7 cellular contexts compared by ENCODE assay signal in genomic region chr22:21568207-21569075, GRCh38. TPM values are rescaled to one million over a fixed set of nuclear protein-coding genes. Genes with fewer than 3 reads are reported as not detected.
DNase-seq lines count a peak whose midpoint lies in the region; ATAC-seq and TF ChIP-seq lines count a peak whose summit lies in the region.

No MANE protein-coding gene starts in this region.

- H3K4me3 Mint-ChIP-seq in effector memory CD8-positive, alpha-beta T cell, result peak overlapping the region; percentile 88 to 90

- peak overlapping the region; percentile 96 for H3K4me3 ChIP-seq in GM12864 (ENCODE audit: low read depth, low read length)
- peak overlapping the region; percentile 89 to 94 for H3K4me3 ChIP-seq in muscle layer of colon (ENCODE audit: low read depth in 1 of 2, low read length in 2 of 2)
- peak overlapping the region; percentile 83 to 99 for H3K4me3 ChIP-seq in vagina

- no peak for TF ChIP-seq POLR2A in vagina (IDR thresholded peaks at IDR 0.05)

- intact Hi-C loops in vagina (cut with DNase I), result no loop called here

- H3K27ac ChIP-seq in muscle layer of colon (ENCODE audit: low read depth, low read length), result peak overlapping the region; percentile 91
- H3K27ac ChIP-seq in vagina, result peak overlapping the region; percentile 93

- H3K9me3 Mint-ChIP-seq in effector memory CD8-positive, alpha-beta T cell, result no peaks in the 10 kb centered on the region

- H3K9ac ChIP-seq in muscle layer of colon (ENCODE audit: low read length), result peak overlapping the region; percentile 89

- ATAC-seq in HG02852 (IDR thresholded peaks at IDR 0.05; ENCODE audit: unreplicated experiment) (peak; percentile 19), HG03139 (IDR thresholded peaks at IDR 0.05; ENCODE audit: unreplicated experiment) (no peak)
- ATAC-seq in effector memory CD8-positive, alpha-beta T cell (replicated peaks), result peak; percentile 29

- H3K27me3 ChIP-seq in muscle layer of colon (ENCODE audit: control insufficient read depth in 1 of 2, insufficient read depth in 2 of 2, low read length in 2 of 2) (no peaks in the 10 kb centered on the region), vagina (no peaks in the 10 kb centered on the region)

- H3K36me3 ChIP-seq in muscle layer of colon (ENCODE audit: insufficient read depth, low read length) (peaks cover 5% of the 10 kb centered on the region), vagina (no peaks in the 10 kb centered on the region)

- no peak for TF ChIP-seq CTCF in GM12864 (IDR thresholded peaks at IDR 0.05; ENCODE audit: low read depth, low read length, missing control alignments)
- no peak for TF ChIP-seq CTCF in vagina (IDR thresholded peaks at IDR 0.05)

- peaks cover 41 to 50% of the 10 kb centered on the region in 2 donors for H3K4me1 Mint-ChIP-seq in effector memory CD8-positive, alpha-beta T cell (ENCODE audit: low read depth in 2 of 2)

- H3K36me3 Mint-ChIP-seq in effector memory CD8-positive, alpha-beta T cell (ENCODE audit: insufficient read depth), result peaks cover 18% of the 10 kb centered on the region

- H3K27ac Mint-ChIP-seq in effector memory CD8-positive, alpha-beta T cell, result peak overlapping the region; percentile 94 to 96

- H3K9me3 ChIP-seq in muscle layer of colon (ENCODE audit: low read length) (no peaks in the 10 kb centered on the region), vagina (no peaks in the 10 kb centered on the region)

- H3K4me1 ChIP-seq in muscle layer of colon (ENCODE audit: insufficient read depth, low read length), result peaks cover 33% of the 10 kb centered on the region
- peaks cover 51% of the 10 kb centered on the region for H3K4me1 ChIP-seq in vagina

- DNase-seq in GM12864 (ENCODE audit: low read depth), result no peak
- DNase-seq in T-helper 9 cell, result peak; percentile 13
- DNase-seq in effector memory CD8-positive, alpha-beta T cell, result peak in 1 of 3 experiments; percentile 13
- no peak for DNase-seq in vagina (ENCODE audit: extremely low spot score in 2 of 2)

- H3K27me3 Mint-ChIP-seq in effector memory CD8-positive, alpha-beta T cell, result no peaks in the 10 kb centered on the region

RNA-seq across cellular contexts. Expression of gene UBE2L3, which starts 0.9 kb away (rescaled TPM):
- total RNA-seq in vagina, result 32.7 TPM

RNA-seq across cellular contexts. Expression of gene RIMBP3C, which starts 17.2 kb away (rescaled TPM):
- total RNA-seq in vagina, result not detected
